Comparison of ENCODE assay signal across 17 cellular contexts in genomic region chr2:55031505-55031904, GRCh38.
"Had no signal": no experiment of that assay in that cellular context is flagged by ENCODE, and none has a peak within 500 bp of the region (broad histone marks: within the 10 kb centered on the region; RNA-seq: fewer than 3 reads in every experiment).

No MANE protein-coding gene starts in this region.

- ATAC-seq: activated T-helper 17 cell treated with anti-CD3 and anti-CD28 coated beads, Interleukin-2, amount 50 U/mL, for 72 hours; gastrocnemius medialis; left lung; naive thymus-derived CD4-positive, alpha-beta T cell; stimulated activated memory B cell treated with anti-CD40 and anti-IgM and Interleukin-4, amounts not matched to agents 10 μg/mL and 1 μg/mL and 100 μg/mL, for 72 hours had no signal

- H3K9me3 Mint-ChIP-seq: activated T-helper 17 cell treated with anti-CD3 and anti-CD28 coated beads, Interleukin-2, amount 50 U/mL, for 72 hours had no signal

- H3K4me1 ChIP-seq: parathyroid adenoma had no signal

- H3K4me3 Mint-ChIP-seq: activated T-helper 17 cell treated with anti-CD3 and anti-CD28 coated beads, Interleukin-2, amount 50 U/mL, for 72 hours; stimulated activated memory B cell treated with anti-CD40 and anti-IgM and Interleukin-4, amounts not matched to agents 10 μg/mL and 1 μg/mL and 100 μg/mL, for 72 hours had no signal

- H2AFZ ChIP-seq: parathyroid adenoma had no signal

- H3K36me3 ChIP-seq: ascending aorta, gastrocnemius medialis, left lung, thyroid gland, uterus had no signal

- H3K27ac ChIP-seq: ascending aorta, gastrocnemius medialis, left lung, parathyroid adenoma, thyroid gland, uterus had no signal

- H3K27me3 ChIP-seq: ascending aorta, dorsolateral prefrontal cortex, gastrocnemius medialis, left lung, thyroid gland, uterus had no signal

- DNase-seq: activated CD4-positive, alpha-beta T cell treated with anti-CD3 and anti-CD28 coated beads, Interleukin-2, amount 50 U/mL, for 4 hours; activated CD4-positive, CD25-positive, alpha-beta regulatory T cell treated with anti-CD3 and anti-CD28 coated beads, Interleukin-2, amount 50 U/mL, for 72 hours; activated naive CD4-positive, alpha-beta T cell treated with Interleukin-2 at 50 U/mL for 16 hours; activated T-cell treated with anti-CD3 and anti-CD28 coated beads for 4 hours; dorsolateral prefrontal cortex; erythroblast; gastrocnemius medialis; islet precursor cell; left lung; mammary epithelial cell; naive thymus-derived CD4-positive, alpha-beta T cell; thyroid gland; uterus had no signal

- H3K4me3 ChIP-seq: ascending aorta, gastrocnemius medialis, left lung, thyroid gland, uterus had no signal

- H3K27ac Mint-ChIP-seq: activated T-helper 17 cell treated with anti-CD3 and anti-CD28 coated beads, Interleukin-2, amount 50 U/mL, for 72 hours; stimulated activated memory B cell treated with anti-CD40 and anti-IgM and Interleukin-4, amounts not matched to agents 10 μg/mL and 1 μg/mL and 100 μg/mL, for 72 hours had no signal

- H3K9me3 ChIP-seq: ascending aorta, gastrocnemius medialis, left lung, thyroid gland, uterus had no signal

- H3K27me3 Mint-ChIP-seq: activated T-helper 17 cell treated with anti-CD3 and anti-CD28 coated beads, Interleukin-2, amount 50 U/mL, for 72 hours; naive thymus-derived CD4-positive, alpha-beta T cell; stimulated activated memory B cell treated with anti-CD40 and anti-IgM and Interleukin-4, amounts not matched to agents 10 μg/mL and 1 μg/mL and 100 μg/mL, for 72 hours had no signal
